Comparison of ENCODE assay signal across 7 cellular contexts in the genomic region with DNA sequence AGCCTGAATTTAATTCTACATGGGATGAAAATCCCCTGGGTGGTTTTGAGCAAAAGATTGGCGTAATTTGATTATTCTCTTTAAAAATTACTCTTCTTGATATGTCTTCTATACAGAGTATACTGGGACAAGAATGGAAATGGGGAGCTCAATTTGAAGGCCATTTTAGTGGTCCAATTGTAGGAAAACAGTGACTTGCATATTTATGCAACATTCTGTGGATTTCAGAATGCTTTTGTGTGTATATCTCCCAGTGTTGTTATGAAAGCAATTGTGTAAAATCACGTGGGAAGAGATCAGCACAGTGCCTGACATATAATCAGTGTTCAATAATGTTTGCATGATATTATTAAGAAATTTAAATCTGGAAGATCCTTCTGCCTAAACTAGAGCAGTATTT.
"Had no signal": no experiment of that assay in that cellular context is flagged by ENCODE, and none has a peak within 500 bp of the region (broad histone marks: within the 10 kb centered on the region; RNA-seq: fewer than 3 reads in every experiment).

No MANE protein-coding gene starts in this region.

- H3K4me3 ChIP-seq: K562 had no signal

- H3K27me3 Mint-ChIP-seq: IgD-negative memory B cell had no signal

- FAIRE-seq: HTR-8/SVneo, K562 had no signal

- H3K4me3 Mint-ChIP-seq: IgD-negative memory B cell had no signal

- H3K27ac ChIP-seq: HL-60, KMS-11 had no signal

- H3K27ac Mint-ChIP-seq: IgD-negative memory B cell had no signal

- ATAC-seq: K562 had no signal

- DNase-seq: KBM-7, KG1 had no signal

- H3K4me1 Mint-ChIP-seq: IgD-negative memory B cell had no signal

- H3K9ac ChIP-seq: KMS-11 had no signal

- H3K4me2 ChIP-seq: KMS-11 had no signal
